8 cellular contexts compared by ENCODE assay signal in genomic region chr2:28751956-28752607, GRCh38. TPM values are rescaled to one million over a fixed set of nuclear protein-coding genes. Genes with fewer than 3 reads are reported as not detected.
DNase-seq lines count a peak whose midpoint lies in the region; ATAC-seq and TF ChIP-seq lines count a peak whose summit lies in the region.

No MANE protein-coding gene starts in this region.

- DNase-seq in Caco-2 (peak in 1 of 2 experiments; percentile 40), T-cell (peak in 23 of 34 experiments; percentile 3 to 42 (median 22)), cerebellum (ENCODE audit: low spot score) (peak; percentile 53), HK-2 (ENCODE audit: unreplicated experiment) (no peak)
- DNase-seq in stimulated activated naive B cell treated with anti-CD40 and anti-IgM and Interleukin-4, amounts not matched to agents 10 μg/mL and 1 μg/mL and 100 μg/mL, for 72 hours = no peak

- no peak for TF ChIP-seq CTCF in Caco-2 (IDR thresholded peaks at IDR 0.05; ENCODE audit: insufficient read depth in 1 of 2, low read depth in 1 of 2, low read length in 1 of 2, severe bottlenecking in 1 of 2, unreplicated experiment in 1 of 2)
- TF ChIP-seq CTCF in liver (IDR thresholded peaks at IDR 0.05; ENCODE audit: low read depth, low read length, missing input control) = no peak

- no peaks in the 10 kb centered on the region; the same call in 1 of the 2 replicates for H3K36me3 ChIP-seq in Caco-2 (ENCODE audit: control insufficient read depth, insufficient read depth, low read length)
- H3K36me3 ChIP-seq in liver (ENCODE audit: control insufficient read depth in 4 of 4, insufficient read depth in 3 of 4, low read depth in 1 of 4, low read length in 3 of 4) = no peaks in the 10 kb centered on the region

- no TSS peak for BruUV-seq in Caco-2 (replicated peaks; lab: Mats Ljungman, UMichigan)

- H3K27me3 ChIP-seq in Caco-2 (replicated peaks; ENCODE audit: control insufficient read depth, insufficient read depth, low read length) (no peaks in the 10 kb centered on the region), liver (ENCODE audit: control insufficient read depth in 4 of 4, insufficient read depth in 4 of 4, low read length in 3 of 4) (no peaks in the 10 kb centered on the region)

- POLR2A ChIA-PET in Caco-2 (lab: Charles Lee) (interaction anchor here (0.6 to 1.7 kb wide), 18 partner anchors 8 to 1342 kb away, joined by 3 to 19 read pairs (median 5); partner anchors contain the start of genes TRMT61B and WDR43), T-cell (lab: Charles Lee) (interaction anchor here (0.5 to 2.7 kb wide), 16 partner anchors 10 to 831 kb away, joined by 3 to 16 read pairs (median 5); no protein-coding TSS in a partner anchor)

- peaks cover 31% of the 10 kb centered on the region for H3K4me1 Mint-ChIP-seq in Caco-2 (ENCODE audit: low read depth, unreplicated experiment)
- peaks cover 68 to 74% (median 70%) of the 10 kb centered on the region in 3 donors for H3K4me1 Mint-ChIP-seq in T-cell
- peaks cover 30 to 57% of the 10 kb centered on the region in 2 donors for H3K4me1 Mint-ChIP-seq in stimulated activated naive B cell treated with anti-CD40 and anti-IgM and Interleukin-4, amounts not matched to agents 10 μg/mL and 1 μg/mL and 100 μg/mL, for 72 hours

- H3K4me3 Mint-ChIP-seq in Caco-2 (ENCODE audit: unreplicated experiment) (peak overlapping the region; percentile 97), T-cell (peak overlapping the region; percentile 94 to 97 (median 95))
- H3K4me3 Mint-ChIP-seq in stimulated activated naive B cell treated with anti-CD40 and anti-IgM and Interleukin-4, amounts not matched to agents 10 μg/mL and 1 μg/mL and 100 μg/mL, for 72 hours = peak overlapping the region; percentile 94 to 96

- H3K4me1 ChIP-seq in Caco-2 = peaks cover 15% of the 10 kb centered on the region
- peaks cover 6 to 24% (median 16%) of the 10 kb centered on the region in 4 donors for H3K4me1 ChIP-seq in liver (ENCODE audit: control insufficient read depth in 4 of 4, insufficient read depth in 4 of 4, low read length in 3 of 4)

- H3K9me3 ChIP-seq in Caco-2 (no peaks in the 10 kb centered on the region), liver (ENCODE audit: control insufficient read depth in 4 of 4, low read length in 3 of 4) (no peaks in the 10 kb centered on the region)

- H3K4me3 ChIP-seq in Caco-2 (ENCODE audit: low read depth, low read length) = peak overlapping the region; percentile 89
- H3K4me3 ChIP-seq in liver (ENCODE audit: low read depth in 1 of 3, low read length in 3 of 3) = peak overlapping the region; percentile 88 to 97 (median 96)

- intact Hi-C loops in Caco-2 (cut with micrococcal nuclease; ENCODE audit: unreplicated experiment) = loop anchor here (1.0 to 10.0 kb wide), 5 partner anchors 35 to 357 kb away; partner anchors contain the start of gene FOSL2

- under 1% methylated on average over 75 of the region's 75 CpGs for WGBS in liver

- peak; percentile 16 for ATAC-seq in GM19043 (IDR thresholded peaks at IDR 0.05; ENCODE audit: low read depth, unreplicated experiment)
- peak; percentile 27 for ATAC-seq in HG03139 (IDR thresholded peaks at IDR 0.05; ENCODE audit: unreplicated experiment)
- peak; percentile 33 to 40 (median 37) for ATAC-seq in T-cell (replicated peaks in 1 of 4)
- ATAC-seq in stimulated activated naive B cell treated with anti-CD40 and anti-IgM and Interleukin-4, amounts not matched to agents 10 μg/mL and 1 μg/mL and 100 μg/mL, for 72 hours (replicated peaks) = peak; percentile 32 to 39

- peak overlapping the region; percentile 91 to 96 for H3K9ac ChIP-seq in liver (ENCODE audit: low read depth in 1 of 2, low read length in 2 of 2)

- H3K9me3 Mint-ChIP-seq in Caco-2 (ENCODE audit: unreplicated experiment) = no peaks in the 10 kb centered on the region
- no peaks in the 10 kb centered on the region for H3K9me3 Mint-ChIP-seq in T-cell
- H3K9me3 Mint-ChIP-seq in stimulated activated naive B cell treated with anti-CD40 and anti-IgM and Interleukin-4, amounts not matched to agents 10 μg/mL and 1 μg/mL and 100 μg/mL, for 72 hours = no peaks in the 10 kb centered on the region

- no peaks in the 10 kb centered on the region for H3K27me3 Mint-ChIP-seq in Caco-2 (ENCODE audit: insufficient read depth, unreplicated experiment)
- no peaks in the 10 kb centered on the region for H3K27me3 Mint-ChIP-seq in T-cell
- H3K27me3 Mint-ChIP-seq in stimulated activated naive B cell treated with anti-CD40 and anti-IgM and Interleukin-4, amounts not matched to agents 10 μg/mL and 1 μg/mL and 100 μg/mL, for 72 hours = no peaks in the 10 kb centered on the region

- CTCF ChIA-PET in Caco-2 (lab: Charles Lee) (interaction anchor here (0.6 to 2.3 kb wide), 10 partner anchors 11 to 1069 kb away, joined by 3 to 40 read pairs (median 4); no protein-coding TSS in a partner anchor), T-cell (lab: Charles Lee) (interaction anchor here in 1 of 2 donors (0.6 to 7.0 kb wide), 7 partner anchors 118 to 185 kb away, joined by 3 to 45 read pairs (median 4); partner anchors contain the start of genes TRMT61B and WDR43)

- H3K36me3 Mint-ChIP-seq in Caco-2 (ENCODE audit: insufficient read depth, unreplicated experiment) (peaks cover 37% of the 10 kb centered on the region), T-cell (peaks cover 4% of the 10 kb centered on the region)
- H3K36me3 Mint-ChIP-seq in stimulated activated naive B cell treated with anti-CD40 and anti-IgM and Interleukin-4, amounts not matched to agents 10 μg/mL and 1 μg/mL and 100 μg/mL, for 72 hours = peaks cover 6 to 7% of the 10 kb centered on the region in 2 donors

- TF ChIP-seq RAD21 in liver (IDR thresholded peaks at IDR 0.05) = no peak

- H3K27ac Mint-ChIP-seq in Caco-2 (ENCODE audit: unreplicated experiment) (peak overlapping the region; percentile 99), T-cell (peak overlapping the region; percentile 93 to 95)
- H3K27ac Mint-ChIP-seq in stimulated activated naive B cell treated with anti-CD40 and anti-IgM and Interleukin-4, amounts not matched to agents 10 μg/mL and 1 μg/mL and 100 μg/mL, for 72 hours = peak overlapping the region; percentile 98

- peak overlapping the region; percentile 100 for H3K27ac ChIP-seq in liver (ENCODE audit: low read depth in 1 of 2, low read length in 2 of 2)

TF ChIP-seq in liver, 16 proteins besides CTCF, POLR2A, EP300 and RAD21:
- TF ChIP-seq FOXA2 (IDR thresholded peaks at IDR 0.05) = no peak
- peak; percentile 85 for TF ChIP-seq YY1 (IDR thresholded peaks at IDR 0.05)
TF ChIP-seq in liver: peak in this region for 1.

RNA-seq across cellular contexts. Expression of gene PPP1CB, which starts 0.5 kb away (rescaled TPM):
- 185 and 190 TPM in 2 replicates for total RNA-seq in Caco-2 (2022)
- total RNA-seq in T-cell = 100 to 1,000 TPM; 182 to 233 (median 190) TPM
- total RNA-seq in cerebellum = 185 TPM
- total RNA-seq in liver = 10 to 100 TPM; 65.3 to 75.4 TPM
- polyA plus RNA-seq in liver = 10 to 100 TPM; 26.2 to 33.3 TPM

RNA-seq across cellular contexts. Expression of gene SPDYA, which starts 58.6 kb away (rescaled TPM):
- total RNA-seq in Caco-2 (2022) = 1.5 and 2.0 TPM in 2 replicates
- total RNA-seq in T-cell = 10 to 100 TPM in 2 of 5 donors, 1 to 10 TPM in 3; 2.2 to 13.3 (median 3.0) TPM
- total RNA-seq in cerebellum = 2.7 TPM
- under 1 TPM; 0.14 to 0.67 TPM for total RNA-seq in liver
- polyA plus RNA-seq in liver = under 1 TPM in 1 of 2 donors, not detected in 1; 0.49 TPM

Comparison
In these comparisons a context has a peak if more than half of its experiments do, and no peak if none do; other contexts are left out.
1. DNase-seq: peak in T-cell (23 of 34) and cerebellum (single experiment); none in stimulated activated naive B cell treated with anti-CD40 and anti-IgM and Interleukin-4, amounts not matched to agents 10 μg/mL and 1 μg/mL and 100 μg/mL, for 72 hours (single experiment) and HK-2 (single experiment).
2. Peak in every context shown above with its lines, with median percentiles within 50 percentile points of each other: H3K27ac Mint-ChIP-seq, H3K4me3 Mint-ChIP-seq and ATAC-seq.